In genomic region chr3:12051586-12051985, GRCh38 we compare ENCODE assay signal across 9 cellular contexts. TPM values are rescaled to one million over a fixed set of nuclear protein-coding genes. Genes with fewer than 3 reads are reported as not detected.
"Had no signal": no experiment of that assay in that cellular context is flagged by ENCODE, and none has a peak within 500 bp of the region (broad histone marks: within the 10 kb centered on the region; RNA-seq: fewer than 3 reads in every experiment).

No MANE protein-coding gene starts in this region.

- H3K4me3 ChIP-seq: GM23248 had no signal

- H3K36me3 Mint-ChIP-seq: IgD-negative memory B cell had no signal

- H3K4me1 Mint-ChIP-seq: IgD-negative memory B cell had no signal

- H3K4me3 Mint-ChIP-seq: H9, IgD-negative memory B cell had no signal

- H3K9ac ChIP-seq: GM23248, KMS-11 had no signal

- H3K4me2 ChIP-seq: KMS-11 had no signal

- H2AFZ ChIP-seq: GM23248 had no signal

- H3K27ac ChIP-seq: GM23248, HL-60, KMS-11 had no signal

- H3K27ac Mint-ChIP-seq: H9, IgD-negative memory B cell had no signal

- ATAC-seq: HepG2 had no signal

- DNase-seq: GM23248, H9, HCEC 1CT, KBM-7 had no signal

- H3K9me3 Mint-ChIP-seq: H9, IgD-negative memory B cell had no signal

RNA-seq across cellular contexts. Expression of gene SYN2, which starts 47.4 kb away (rescaled TPM):
- total RNA-seq: GM23248, HepG2, HT1080 had no signal
- polyA plus RNA-seq: GM23248, HepG2, IgD-negative memory B cell had no signal
